In the genomic region with DNA sequence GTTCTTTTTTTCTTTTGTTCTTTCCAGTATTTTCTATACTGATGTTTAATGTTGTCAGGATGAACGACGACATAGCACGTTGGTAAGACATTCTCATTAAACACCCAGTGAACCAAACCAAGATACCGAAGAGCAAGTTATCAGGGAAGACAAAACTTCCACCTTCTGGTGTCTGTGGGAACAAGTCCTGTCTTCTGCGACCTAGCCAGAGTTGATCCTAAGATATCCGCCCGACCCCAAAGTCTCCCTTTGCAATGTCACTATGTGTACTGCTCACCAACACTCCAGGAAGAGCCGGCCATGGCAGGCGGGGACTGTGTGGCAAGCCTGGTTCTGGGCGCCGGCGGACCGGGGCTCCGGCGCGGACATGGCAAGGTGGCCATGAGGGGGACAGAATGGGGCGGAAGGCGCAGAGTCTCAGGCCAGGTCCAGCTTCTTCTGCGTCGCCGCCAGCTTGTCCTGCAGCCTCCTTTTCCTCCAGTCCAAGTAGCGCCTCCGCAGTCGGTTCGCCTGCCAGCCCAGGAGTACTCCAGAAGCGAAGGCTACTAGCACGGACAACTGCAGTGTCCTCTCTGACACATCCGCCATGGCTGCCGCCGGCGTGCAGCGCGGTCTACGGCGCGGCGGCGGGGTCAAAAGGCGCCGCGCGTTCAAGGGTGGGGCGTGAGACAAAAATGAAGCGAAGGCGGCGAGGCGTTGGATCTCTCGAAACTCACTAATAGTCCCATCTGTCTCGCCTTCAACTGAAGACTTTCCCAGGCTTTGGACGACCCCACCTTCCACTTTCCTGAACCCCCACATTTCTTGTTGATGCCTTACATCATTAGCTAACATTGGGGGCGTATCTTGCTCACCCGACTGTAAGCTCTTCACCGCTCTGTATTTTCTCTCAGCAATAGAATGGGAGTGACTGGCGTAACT, we compare ENCODE assay signal across 1 cellular context.
TF ChIP-seq lines count a peak whose summit lies in the region.

A gene with protein sequence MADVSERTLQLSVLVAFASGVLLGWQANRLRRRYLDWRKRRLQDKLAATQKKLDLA (minus strand): TSS at position 610 of the 921 bp plus-strand sequence. CDS start 22 bp downstream, at position 588.

TF ChIP-seq in HepG2, 621 proteins besides CTCF, POLR2A, EP300 and RAD21 (continued from another document and continues in another):
- TF ChIP-seq PRDM10 (CRISPR knock-in tag; IDR thresholded peaks at IDR 0.05; ENCODE audit: low read depth), result 0 out of 2 replicates have a peak, but pooled peaks have one; percentile 20
- TF ChIP-seq MED13 (CRISPR knock-in tag; IDR thresholded peaks at IDR 0.05), result no peak; the same call in 1 of the 2 replicates
- TF ChIP-seq HNRNPLL (IDR thresholded peaks at IDR 0.05; ENCODE audit: low read depth, low read length, poor library complexity, severe bottlenecking), result peak; percentile 66
- TF ChIP-seq, protein P1, sequence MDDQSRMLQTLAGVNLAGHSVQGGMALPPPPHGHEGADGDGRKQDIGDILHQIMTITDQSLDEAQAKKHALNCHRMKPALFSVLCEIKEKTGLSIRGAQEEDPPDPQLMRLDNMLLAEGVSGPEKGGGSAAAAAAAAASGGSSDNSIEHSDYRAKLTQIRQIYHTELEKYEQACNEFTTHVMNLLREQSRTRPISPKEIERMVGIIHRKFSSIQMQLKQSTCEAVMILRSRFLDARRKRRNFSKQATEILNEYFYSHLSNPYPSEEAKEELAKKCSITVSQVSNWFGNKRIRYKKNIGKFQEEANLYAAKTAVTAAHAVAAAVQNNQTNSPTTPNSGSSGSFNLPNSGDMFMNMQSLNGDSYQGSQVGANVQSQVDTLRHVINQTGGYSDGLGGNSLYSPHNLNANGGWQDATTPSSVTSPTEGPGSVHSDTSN (CRISPR knock-in tag; IDR thresholded peaks at IDR 0.05; ENCODE audit: borderline replicate concordance), result 0 out of 2 replicates have a peak, but pooled peaks have one; percentile 39
- TF ChIP-seq, protein P2, sequence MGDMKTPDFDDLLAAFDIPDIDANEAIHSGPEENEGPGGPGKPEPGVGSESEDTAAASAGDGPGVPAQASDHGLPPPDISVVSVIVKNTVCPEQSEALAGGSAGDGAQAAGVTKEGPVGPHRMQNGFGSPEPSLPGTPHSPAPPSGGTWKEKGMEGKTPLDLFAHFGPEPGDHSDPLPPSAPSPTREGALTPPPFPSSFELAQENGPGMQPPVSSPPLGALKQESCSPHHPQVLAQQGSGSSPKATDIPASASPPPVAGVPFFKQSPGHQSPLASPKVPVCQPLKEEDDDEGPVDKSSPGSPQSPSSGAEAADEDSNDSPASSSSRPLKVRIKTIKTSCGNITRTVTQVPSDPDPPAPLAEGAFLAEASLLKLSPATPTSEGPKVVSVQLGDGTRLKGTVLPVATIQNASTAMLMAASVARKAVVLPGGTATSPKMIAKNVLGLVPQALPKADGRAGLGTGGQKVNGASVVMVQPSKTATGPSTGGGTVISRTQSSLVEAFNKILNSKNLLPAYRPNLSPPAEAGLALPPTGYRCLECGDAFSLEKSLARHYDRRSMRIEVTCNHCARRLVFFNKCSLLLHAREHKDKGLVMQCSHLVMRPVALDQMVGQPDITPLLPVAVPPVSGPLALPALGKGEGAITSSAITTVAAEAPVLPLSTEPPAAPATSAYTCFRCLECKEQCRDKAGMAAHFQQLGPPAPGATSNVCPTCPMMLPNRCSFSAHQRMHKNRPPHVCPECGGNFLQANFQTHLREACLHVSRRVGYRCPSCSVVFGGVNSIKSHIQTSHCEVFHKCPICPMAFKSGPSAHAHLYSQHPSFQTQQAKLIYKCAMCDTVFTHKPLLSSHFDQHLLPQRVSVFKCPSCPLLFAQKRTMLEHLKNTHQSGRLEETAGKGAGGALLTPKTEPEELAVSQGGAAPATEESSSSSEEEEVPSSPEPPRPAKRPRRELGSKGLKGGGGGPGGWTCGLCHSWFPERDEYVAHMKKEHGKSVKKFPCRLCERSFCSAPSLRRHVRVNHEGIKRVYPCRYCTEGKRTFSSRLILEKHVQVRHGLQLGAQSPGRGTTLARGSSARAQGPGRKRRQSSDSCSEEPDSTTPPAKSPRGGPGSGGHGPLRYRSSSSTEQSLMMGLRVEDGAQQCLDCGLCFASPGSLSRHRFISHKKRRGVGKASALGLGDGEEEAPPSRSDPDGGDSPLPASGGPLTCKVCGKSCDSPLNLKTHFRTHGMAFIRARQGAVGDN (CRISPR knock-in tag; IDR thresholded peaks at IDR 0.05), result peak; percentile 98
- peak; percentile 76 for TF ChIP-seq ATF2 (CRISPR knock-in tag; IDR thresholded peaks at IDR 0.05)
- peak; percentile 83 for TF ChIP-seq ZSCAN9 (CRISPR knock-in tag; IDR thresholded peaks at IDR 0.05; ENCODE audit: borderline replicate concordance)
- no peak for TF ChIP-seq PAF1 (CRISPR knock-in tag; IDR thresholded peaks at IDR 0.05)
- TF ChIP-seq ZFP36L2 (CRISPR knock-in tag; IDR thresholded peaks at IDR 0.05), result no peak
- peak; percentile 96 for TF ChIP-seq ZNF605 (CRISPR knock-in tag; IDR thresholded peaks at IDR 0.05)
- peak; percentile 63; the same call in 1 of the 2 replicates for TF ChIP-seq ZNF343 (CRISPR knock-in tag; IDR thresholded peaks at IDR 0.05)
- no peak for TF ChIP-seq PREB (CRISPR knock-in tag; IDR thresholded peaks at IDR 0.05)
- TF ChIP-seq SCMH1 (CRISPR knock-in tag; IDR thresholded peaks at IDR 0.05; ENCODE audit: borderline replicate concordance), result no peak
- no peak for TF ChIP-seq NFIB (CRISPR knock-in tag; IDR thresholded peaks at IDR 0.05; ENCODE audit: borderline replicate concordance)
- TF ChIP-seq ZNF12 (CRISPR knock-in tag; IDR thresholded peaks at IDR 0.05), result peak; percentile 52; the same call in 1 of the 2 replicates
- peak; percentile 42; the same call in 1 of the 2 replicates for TF ChIP-seq ZNF746 (CRISPR knock-in tag; IDR thresholded peaks at IDR 0.05)
- TF ChIP-seq KDM5A (IDR thresholded peaks at IDR 0.05; ENCODE audit: borderline replicate concordance, low read length), result peak; percentile 89
- no peak for TF ChIP-seq TRIM24 (CRISPR knock-in tag; IDR thresholded peaks at IDR 0.05)
- TF ChIP-seq STAG1 (CRISPR knock-in tag; IDR thresholded peaks at IDR 0.05), result no peak
- TF ChIP-seq SKI (IDR thresholded peaks at IDR 0.05; ENCODE audit: partially characterized antibody), result peak; percentile 51
- TF ChIP-seq NFRKB (IDR thresholded peaks at IDR 0.05), result no peak
- TF ChIP-seq ZNF652 (CRISPR knock-in tag; IDR thresholded peaks at IDR 0.05; ENCODE audit: borderline replicate concordance, low read depth), result no peak
- peak; percentile 98 for TF ChIP-seq THAP9 (CRISPR knock-in tag; IDR thresholded peaks at IDR 0.05; ENCODE audit: borderline replicate concordance)
- no peak for TF ChIP-seq ZNF775 (CRISPR knock-in tag; IDR thresholded peaks at IDR 0.05; ENCODE audit: borderline replicate concordance)
- TF ChIP-seq MNT (IDR thresholded peaks at IDR 0.05), result no peak
- TF ChIP-seq DMAP1 (CRISPR knock-in tag; IDR thresholded peaks at IDR 0.05), result peak; percentile 96
- peak; percentile 88 for TF ChIP-seq ZNF331 (CRISPR knock-in tag; IDR thresholded peaks at IDR 0.05)
- no peak for TF ChIP-seq ZNF7 (CRISPR knock-in tag; IDR thresholded peaks at IDR 0.05)
- peak; percentile 74 for TF ChIP-seq ZNF780A (CRISPR knock-in tag; IDR thresholded peaks at IDR 0.05)
- TF ChIP-seq SOX6 (IDR thresholded peaks at IDR 0.05), result no peak
- peak; percentile 78 for TF ChIP-seq SOX6 (CRISPR knock-in tag; IDR thresholded peaks at IDR 0.05)
- no peak for TF ChIP-seq ZSCAN22 (CRISPR knock-in tag; IDR thresholded peaks at IDR 0.05)
- TF ChIP-seq TAF1 (CRISPR knock-in tag; IDR thresholded peaks at IDR 0.05), result peak; percentile 91
- TF ChIP-seq ZNF572 (CRISPR knock-in tag; IDR thresholded peaks at IDR 0.05), result peak; percentile 94; the same call in 1 of the 2 replicates
- peak; percentile 17; the same call in 1 of the 2 replicates for TF ChIP-seq SP5 (CRISPR knock-in tag; IDR thresholded peaks at IDR 0.05; ENCODE audit: borderline replicate concordance, low read depth)
- TF ChIP-seq ZNF607 (CRISPR knock-in tag; IDR thresholded peaks at IDR 0.05; ENCODE audit: borderline replicate concordance), result peak; percentile 65; the same call in 1 of the 2 replicates
- TF ChIP-seq FOXO1 (CRISPR knock-in tag; IDR thresholded peaks at IDR 0.05), result peak; percentile 35; the same call in 1 of the 2 replicates
- TF ChIP-seq ZNF235 (CRISPR knock-in tag; IDR thresholded peaks at IDR 0.05; ENCODE audit: borderline replicate concordance), result 0 out of 2 replicates have a peak, but pooled peaks have one; percentile 34
- TF ChIP-seq ZNF704 (CRISPR knock-in tag; IDR thresholded peaks at IDR 0.05; ENCODE audit: borderline replicate concordance), result 0 out of 2 replicates have a peak, but pooled peaks have one; percentile 50
- TF ChIP-seq MEF2D (CRISPR knock-in tag; IDR thresholded peaks at IDR 0.05), result peak; percentile 73
- no peak for TF ChIP-seq SUZ12 (IDR thresholded peaks at IDR 0.05; ENCODE audit: low read depth, low read length)
